In genomic region chr19:38315657-38316476, GRCh38 we compare ENCODE assay signal across 8 cellular contexts. TPM values are rescaled to one million over a fixed set of nuclear protein-coding genes. Genes with fewer than 3 reads are reported as not detected.
A peak's percentile ranks its signal among the peaks of the same experiment; 100 is the strongest.
DNase-seq lines count a peak whose midpoint lies in the region; ATAC-seq and TF ChIP-seq lines count a peak whose summit lies in the region.

TSS of gene YIF1B (minus strand) at chr19:38315947. CDS start at chr19:38315917, 30 bp downstream.

- H3K27ac Mint-ChIP-seq in activated CD4-positive, alpha-beta T cell treated with anti-CD3 and anti-CD28 coated beads for 36 hours: peak within 1 kb of the TSS; percentile 98
- H3K27ac Mint-ChIP-seq in chondrocyte (ENCODE audit: unreplicated experiment): peak within 1 kb of the TSS; percentile 93

- POLR2A ChIA-PET in BJ (lab: Charles Lee): no interaction called here
- POLR2A ChIA-PET in activated CD4-positive, alpha-beta T cell treated with anti-CD3 and anti-CD28 coated beads for 36 hours (lab: Charles Lee): no interaction called here

- peak within 1 kb of the TSS; percentile 63 for H3K4me3 ChIP-seq in BJ (ENCODE audit: low read depth, low read length)

- peaks cover under 1% of the 10 kb centered on the region for H3K36me3 Mint-ChIP-seq in activated CD4-positive, alpha-beta T cell treated with anti-CD3 and anti-CD28 coated beads for 36 hours (ENCODE audit: low read depth)
- no peaks in the 10 kb centered on the region for H3K36me3 Mint-ChIP-seq in chondrocyte (ENCODE audit: low read depth)

- peak within 1 kb of the TSS; percentile 94 for H3K4me3 Mint-ChIP-seq in activated CD4-positive, alpha-beta T cell treated with anti-CD3 and anti-CD28 coated beads for 36 hours
- H3K4me3 Mint-ChIP-seq in chondrocyte (ENCODE audit: unreplicated experiment): peak within 1 kb of the TSS; percentile 91

- intact Hi-C loops in activated CD4-positive, alpha-beta T cell treated with anti-CD3 and anti-CD28 coated beads for 36 hours (cut with DNase I, micrococcal nuclease): loop anchor here (1.0 to 5.0 kb wide), 18 partner anchors 20 to 1469 kb away; partner anchors contain the start of genes SPINT2 (in 2 of the 2), ACTN4 (in 1 of the 2), FAM98C (in 1 of the 2) and GGN (in 1 of the 2)

- DNase-seq in BJ (ENCODE audit: low read depth) (peak; percentile 71), GM19240 (ENCODE audit: insufficient read length, low spot score) (peak; percentile 99), NCI-H524 (lab: John Stamatoyannopoulos, UW) (peak; percentile 96 to 99), chondrocyte (ENCODE audit: low spot score) (no peak), kidney glomerular epithelial cell (lab: John Stamatoyannopoulos, UW) (peak; percentile 96)
- peak; percentile 97 for DNase-seq in activated CD4-positive, alpha-beta T cell treated with anti-CD3 and anti-CD28 coated beads for 36 hours
- DNase-seq in stimulated activated CD4-positive, alpha-beta T cell treated with anti-CD3 and anti-CD28 coated beads, Interleukin-15, amount 100 ng/mL, for 48 hours (ENCODE audit: low read depth in 2 of 2): peak; percentile 92 to 94

- no peaks in the 10 kb centered on the region for H3K36me3 ChIP-seq in BJ (ENCODE audit: control insufficient read depth, insufficient read depth, low read length)

- no peaks in the 10 kb centered on the region for H3K27me3 ChIP-seq in BJ (ENCODE audit: control insufficient read depth, insufficient read depth, low read length)

- H3K4me1 Mint-ChIP-seq in activated CD4-positive, alpha-beta T cell treated with anti-CD3 and anti-CD28 coated beads for 36 hours: peaks cover 35% of the 10 kb centered on the region
- H3K4me1 Mint-ChIP-seq in chondrocyte (ENCODE audit: low read depth): peaks cover 45% of the 10 kb centered on the region

- CTCF ChIA-PET in BJ (lab: Yijun Ruan, JAX): no interaction called here
- CTCF ChIA-PET in activated CD4-positive, alpha-beta T cell treated with anti-CD3 and anti-CD28 coated beads for 36 hours (lab: Charles Lee): no interaction called here

- no peaks in the 10 kb centered on the region for H3K27me3 Mint-ChIP-seq in activated CD4-positive, alpha-beta T cell treated with anti-CD3 and anti-CD28 coated beads for 36 hours
- no peaks in the 10 kb centered on the region for H3K27me3 Mint-ChIP-seq in chondrocyte (ENCODE audit: low read depth)

- TF ChIP-seq CTCF in BJ (IDR thresholded peaks at IDR 0.05; ENCODE audit: insufficient read depth, low read depth, low read length): peak; percentile 19; the same call in 1 of the 2 replicates
- peak; percentile 9 for TF ChIP-seq CTCF in chondrocyte (IDR thresholded peaks at IDR 0.05)

- no peaks in the 10 kb centered on the region for H3K9me3 Mint-ChIP-seq in activated CD4-positive, alpha-beta T cell treated with anti-CD3 and anti-CD28 coated beads for 36 hours (ENCODE audit: low read depth)
- no peaks in the 10 kb centered on the region for H3K9me3 Mint-ChIP-seq in chondrocyte (ENCODE audit: low read depth)

- ATAC-seq in HG03457 (IDR thresholded peaks at IDR 0.05; ENCODE audit: unreplicated experiment): peak; percentile 83
- peak; percentile 95 for ATAC-seq in activated CD4-positive, alpha-beta T cell treated with anti-CD3 and anti-CD28 coated beads for 36 hours

RNA-seq across cellular contexts. Expression of gene YIF1B, which starts in this region (rescaled TPM):
- 126 and 211 TPM in 2 replicates for polyA plus RNA-seq in BJ (2011; rRNA removed)
- 64.5 and 115 TPM in 2 replicates for polyA minus RNA-seq in BJ (2011; rRNA and poly(A)+ RNA removed)
- total RNA-seq in activated CD4-positive, alpha-beta T cell treated with anti-CD3 and anti-CD28 coated beads for 36 hours: 10 to 100 TPM; 76.3 to 90.1 TPM
- total RNA-seq in chondrocyte: 93.3 to 101 TPM (median 97.8 TPM) in 3 replicates
